ENCODE assay signal across 36 cellular contexts in genomic region chr10:49255883-49256282, GRCh38. TPM values are rescaled to one million over a fixed set of nuclear protein-coding genes. Genes with fewer than 3 reads are reported as not detected.
"Had no signal": no experiment of that assay in that cellular context is flagged by ENCODE, and none has a peak within 500 bp of the region (broad histone marks: within the 10 kb centered on the region; RNA-seq: fewer than 3 reads in every experiment).

No MANE protein-coding gene starts in this region.

- FAIRE-seq: RCC 7860 had no signal

- H3K4me1 Mint-ChIP-seq: activated B cell treated with CpG ODN at 0.5 μM for 24 hours had no signal

- H3K36me3 Mint-ChIP-seq: activated CD4-positive, alpha-beta memory T cell treated with anti-CD3 and anti-CD28 coated beads for 36 hours; activated naive CD4-positive, alpha-beta T cell treated with anti-CD3 and anti-CD28 coated beads, Interleukin-2, amount 10 ng/mL, durations not matched to agents 7 days and 5 days; activated naive CD8-positive, alpha-beta T cell; T-cell had no signal

- H3K27ac Mint-ChIP-seq: activated B cell treated with CpG ODN at 0.5 μM for 24 hours; activated CD4-positive, alpha-beta memory T cell treated with anti-CD3 and anti-CD28 coated beads for 36 hours; activated naive CD4-positive, alpha-beta T cell treated with anti-CD3 and anti-CD28 coated beads, Interleukin-2, amount 10 ng/mL, durations not matched to agents 7 days and 5 days; activated naive CD8-positive, alpha-beta T cell; T-cell; T-helper 17 cell had no signal

- DNase-seq: activated B cell treated with CpG ODN at 0.5 μM for 24 hours; activated CD4-positive, alpha-beta memory T cell treated with anti-CD3 and anti-CD28 coated beads for 36 hours; activated CD4-positive, alpha-beta T cell treated with anti-CD3 and anti-CD28 coated beads for 4 hours; activated CD4-positive, alpha-beta T cell treated with anti-CD3 and anti-CD28 coated beads, Interleukin-2, amount 50 U/mL, for 1 hour; activated CD4-positive, CD25-positive, alpha-beta regulatory T cell treated with anti-CD3 and anti-CD28 coated beads, Interleukin-2, amount 50 U/mL, for 72 hours; activated CD8-positive, alpha-beta memory T cell treated with anti-CD3 and anti-CD28 coated beads, Interleukin-2, amount 50 U/mL, for 4 hours; activated effector memory CD4-positive, alpha-beta T cell treated with Interleukin-2 at 50 U/mL for 16 hours; activated naive CD4-positive, alpha-beta T cell treated with anti-CD3 and anti-CD28 coated beads, Interleukin-2, amount 10 ng/mL, durations not matched to agents 7 days and 5 days; activated T-cell treated with anti-CD3 and anti-CD28 coated beads, Interleukin-2, amount 50 U/mL, for 1 hour; amygdala; NCI-H1092 treated with DMSO at 0.1 percent for 48 hours; NCI-H1417; NCI-H146; NCI-H187; NCI-H2029 treated with DMSO at 0.1 percent for 48 hours; NCI-H2107; NCI-H2171; NCI-H510A; NCI-H526; NCI-H748 treated with DMSO at 0.1 percent for 48 hours; NK-92 treated with Interleukin-12 subunit alpha and Interleukin-12 subunit beta, amount 100 ng/mL, for 24 hours; PC-9; SIG-M5; T-cell; T-helper 17 cell; T-helper 9 cell had no signal

- H3K9me3 Mint-ChIP-seq: activated B cell treated with CpG ODN at 0.5 μM for 24 hours; activated naive CD4-positive, alpha-beta T cell treated with anti-CD3 and anti-CD28 coated beads, Interleukin-2, amount 10 ng/mL, durations not matched to agents 7 days and 5 days; central memory CD8-positive, alpha-beta T cell; T-cell had no signal

- ATAC-seq: Right ventricle myocardium inferior, SK-N-SH treated with all-trans-retinoic acid at 6 μM for 48 hours, T-cell, T-helper 17 cell had no signal

- H3K27me3 Mint-ChIP-seq: activated naive CD8-positive, alpha-beta T cell; T-helper 17 cell had no signal

- H3K4me3 Mint-ChIP-seq: activated B cell treated with CpG ODN at 0.5 μM for 24 hours; activated CD4-positive, alpha-beta memory T cell treated with anti-CD3 and anti-CD28 coated beads for 36 hours; activated naive CD4-positive, alpha-beta T cell treated with anti-CD3 and anti-CD28 coated beads, Interleukin-2, amount 10 ng/mL, durations not matched to agents 7 days and 5 days; activated naive CD8-positive, alpha-beta T cell; central memory CD8-positive, alpha-beta T cell; T-cell; T-helper 17 cell had no signal

RNA-seq across cellular contexts. Expression of gene C10orf71, which starts 43.1 kb away (rescaled TPM):
- total RNA-seq: activated B cell treated with CpG ODN at 0.5 μM for 24 hours; activated CD4-positive, alpha-beta memory T cell treated with anti-CD3 and anti-CD28 coated beads for 36 hours; ascending aorta; chondrocyte; LHCN-M2; M059J; PC-9; SK-MEL-5; T-cell; T-helper 17 cell had no signal
